ENCODE assay signal across 11 cellular contexts in genomic region chr15:50505656-50506055, GRCh38. TPM values are rescaled to one million over a fixed set of nuclear protein-coding genes. Genes with fewer than 3 reads are reported as not detected.
"Had no signal": no experiment of that assay in that cellular context is flagged by ENCODE, and none has a peak within 500 bp of the region (broad histone marks: within the 10 kb centered on the region; RNA-seq: fewer than 3 reads in every experiment).

No MANE protein-coding gene starts in this region.

RNA-seq across cellular contexts. Expression of gene USP50, which starts 40.8 kb away (rescaled TPM):
- total RNA-seq: dermis microvascular lymphatic vessel endothelial cell; fibroblast of villous mesenchyme; left ventricle myocardium inferior; natural killer cell treated with Interleukin-12 subunit alpha and Interleukin-12 subunit beta and Interleukin-15 and Interleukin-18, amount 100 ng/mL, for 72 hours; subcutaneous adipose tissue; vagina had no signal
- polyA plus RNA-seq: esophagus, mammary epithelial cell, ovary, spleen, stomach had no signal
